Comparison of ENCODE assay signal across 8 cellular contexts in genomic region chr5:32542216-32543059, GRCh38. TPM values are rescaled to one million over a fixed set of nuclear protein-coding genes. Genes with fewer than 3 reads are reported as not detected.
A peak's percentile ranks its signal among the peaks of the same experiment; 100 is the strongest.
DNase-seq lines count a peak whose midpoint lies in the region; ATAC-seq and TF ChIP-seq lines count a peak whose summit lies in the region.

No MANE protein-coding gene starts in this region.

- H3K4me3 Mint-ChIP-seq in endothelial cell (ENCODE audit: unreplicated experiment) = no peak overlapping the region

- peaks cover 3% of the 10 kb centered on the region for H3K27me3 Mint-ChIP-seq in endothelial cell (ENCODE audit: unreplicated experiment)

- no peak for DNase-seq in activated CD4-positive, CD25-positive, alpha-beta regulatory T cell (lab: John Stamatoyannopoulos, UW)
- DNase-seq in RPMI7951 (ENCODE audit: low read depth) (peak; percentile 85), skeletal muscle cell (ENCODE audit: low read depth) (peak; percentile 49), right atrium auricular region (ENCODE audit: low spot score) (no peak), occipital lobe (lab: John Stamatoyannopoulos, UW) (no peak), endothelial cell (ENCODE audit: low spot score) (no peak)

- H3K27me3 ChIP-seq in right atrium auricular region = no peaks in the 10 kb centered on the region

- H3K4me1 ChIP-seq in right atrium auricular region = peaks cover 0 to 6% of the 10 kb centered on the region in 2 donors

- H3K27ac Mint-ChIP-seq in endothelial cell (ENCODE audit: unreplicated experiment) = no peak overlapping the region

- H3K4me3 ChIP-seq in skeletal muscle cell (ENCODE audit: low read depth, low read length) (no peak overlapping the region), right atrium auricular region (no peak overlapping the region)

- H3K36me3 Mint-ChIP-seq in endothelial cell (ENCODE audit: low read depth, unreplicated experiment) = no peaks in the 10 kb centered on the region

- no peaks in the 10 kb centered on the region for H3K9me3 ChIP-seq in right atrium auricular region

- H3K9me3 Mint-ChIP-seq in endothelial cell (ENCODE audit: unreplicated experiment) = no peaks in the 10 kb centered on the region

- ATAC-seq in activated CD4-positive, CD25-positive, alpha-beta regulatory T cell treated with anti-CD3 and anti-CD28 coated beads, Interleukin-2, amount 50 U/mL, for 24 hours = peak; percentile 86
- peak; percentile 75 for ATAC-seq in HG02885 (IDR thresholded peaks at IDR 0.05; ENCODE audit: poor library complexity, unreplicated experiment)

- H3K4me1 Mint-ChIP-seq in endothelial cell (ENCODE audit: unreplicated experiment) = peaks cover 2% of the 10 kb centered on the region

- no peaks in the 10 kb centered on the region for H3K36me3 ChIP-seq in right atrium auricular region

- TF ChIP-seq CTCF in right atrium auricular region (IDR thresholded peaks at IDR 0.05) (no peak), endothelial cell (IDR thresholded peaks at IDR 0.05; ENCODE audit: unreplicated experiment) (no peak)

- H3K27ac ChIP-seq in right atrium auricular region = no peak overlapping the region

RNA-seq across cellular contexts. Expression of gene SUB1, which starts 42.9 kb away (rescaled TPM):
- 391 and 400 TPM in 2 replicates for total RNA-seq in RPMI7951 (2014; rRNA removed; shearing (Covaris generic))
- total RNA-seq in right atrium auricular region (100 to 1,000 TPM; 145 to 209 TPM), occipital lobe (346 TPM), endothelial cell (ENCODE audit: unreplicated experiment) (294 TPM)

Comparison
In these comparisons a context has a peak if more than half of its experiments do, and no peak if none do; other contexts are left out.
1. DNase-seq: peak in RPMI7951 (single experiment) and skeletal muscle cell (single experiment); none in activated CD4-positive, CD25-positive, alpha-beta regulatory T cell (0 of 4), right atrium auricular region (single experiment), occipital lobe (single experiment) and endothelial cell (single experiment).